Comparison of ENCODE assay signal across 8 cellular contexts in the genomic region with DNA sequence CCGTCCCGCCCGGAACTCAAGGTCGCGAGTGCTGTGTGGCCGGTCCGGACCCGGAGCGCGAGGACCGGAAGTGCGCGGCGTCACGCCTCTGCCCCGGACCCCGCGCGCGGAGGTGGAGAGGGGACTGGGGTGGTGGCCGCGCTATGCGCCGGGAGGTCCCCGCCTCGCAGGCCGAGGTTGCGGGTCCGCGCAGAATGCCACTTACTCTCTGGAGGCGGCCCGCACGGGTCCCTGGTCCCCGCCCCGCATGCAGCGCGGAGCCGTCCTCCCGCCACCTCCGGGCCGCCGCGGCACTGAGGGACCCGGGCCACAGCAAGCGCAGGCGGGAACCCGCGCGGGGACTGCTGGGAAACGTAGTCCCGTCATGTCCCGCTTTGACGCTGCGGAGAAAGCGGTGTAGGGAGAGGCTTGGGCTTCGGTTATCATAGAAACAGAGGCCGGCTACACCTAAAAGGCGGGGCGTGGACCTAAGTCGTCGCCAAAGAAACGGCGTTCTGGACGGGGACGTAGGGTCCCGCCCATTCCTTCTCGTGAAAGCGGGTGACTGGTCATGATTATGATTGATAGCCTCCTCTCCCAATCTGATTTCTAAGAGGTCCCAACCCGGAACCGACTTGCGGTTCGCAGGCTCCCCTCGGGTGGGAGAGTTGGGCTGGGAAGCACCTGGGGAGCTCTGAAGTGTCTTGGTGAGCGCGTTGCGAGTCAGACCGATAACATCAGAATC. TPM values are rescaled to one million over a fixed set of nuclear protein-coding genes. Genes with fewer than 3 reads are reported as not detected.
DNase-seq lines count a peak whose midpoint lies in the region; ATAC-seq lines count a peak whose summit lies in the region.

ZNF837 (minus strand) TSS at position 295 of the 724 bp plus-strand sequence. CDS start 11,698 bp downstream, outside the sequence.

- DNase-seq in COR-L47 (lab: John Stamatoyannopoulos, UW), result peak; percentile 100
- peak; percentile 100 for DNase-seq in HT1080 (ENCODE audit: low read depth)
- DNase-seq in NOMO-1 (lab: John Stamatoyannopoulos, UW; ENCODE audit: unreplicated experiment in 2 of 2), result peak; percentile 97 to 100
- peak; percentile 87 to 89 (median 88) for DNase-seq in activated CD8-positive, alpha-beta memory T cell treated with anti-CD3 and anti-CD28 coated beads for 48 hours (ENCODE audit: low read depth in 2 of 3, low spot score in 2 of 3)
- peak; percentile 98 to 99 (median 98) for DNase-seq in effector memory CD4-positive, alpha-beta T cell
- peak; percentile 100 for DNase-seq in lung microvascular endothelial cell (ENCODE audit: low read depth in 2 of 2)
- DNase-seq in stimulated activated CD4-positive, alpha-beta T cell treated with anti-CD3 and anti-CD28 coated beads, TNF-alpha, amount 100 ng/mL, for 4 hours (ENCODE audit: low read depth in 3 of 3), result peak; percentile 92 to 94 (median 92)

- no peaks in the 10 kb centered on the region for H3K27me3 ChIP-seq in effector memory CD4-positive, alpha-beta T cell (replicated peaks; ENCODE audit: control insufficient read depth, insufficient read depth, low read length, poor library complexity, severe bottlenecking)

- H3K9me3 ChIP-seq in effector memory CD4-positive, alpha-beta T cell (ENCODE audit: control insufficient read depth, low read length), result no peaks in the 10 kb centered on the region

- peaks cover 22% of the 10 kb centered on the region for H3K4me1 ChIP-seq in effector memory CD4-positive, alpha-beta T cell (ENCODE audit: control insufficient read depth, insufficient read depth, low read length, poor library complexity, severe bottlenecking)

- peak within 1 kb of the TSS; percentile 93 for H3K27ac ChIP-seq in effector memory CD4-positive, alpha-beta T cell (ENCODE audit: insufficient read depth, low read length, poor library complexity, severe bottlenecking)

- H3K4me3 ChIP-seq in effector memory CD4-positive, alpha-beta T cell (ENCODE audit: insufficient read depth, low read depth, low read length, poor library complexity, severe bottlenecking), result peak within 1 kb of the TSS; percentile 74

- H3K36me3 ChIP-seq in effector memory CD4-positive, alpha-beta T cell (ENCODE audit: control insufficient read depth, insufficient read depth, low read length), result no peaks in the 10 kb centered on the region

- peak; percentile 68 for ATAC-seq in GM21367 (IDR thresholded peaks at IDR 0.05; ENCODE audit: unreplicated experiment)

RNA-seq across cellular contexts. Expression of gene ZNF837, which starts in this region (rescaled TPM):
- total RNA-seq in HT1080 (2014; rRNA removed; shearing (Covaris generic)), result 0.08 and 1.4 TPM in 2 replicates
- polyA plus RNA-seq in HT1080 (2015; cell fraction: cytosol; rRNA removed), result 0.90 and 1.5 TPM in 2 replicates
- polyA plus RNA-seq in HT1080 (2015; cell fraction: nucleus; rRNA removed), result 1.1 and 1.2 TPM in 2 replicates
- total RNA-seq in lung microvascular endothelial cell, result 0.87 and 1.6 TPM in 2 replicates

Comparison
In these comparisons a context has a peak if more than half of its experiments do, and no peak if none do; other contexts are left out.
1. Peak in every context shown above with its lines: DNase-seq, ATAC-seq, H3K4me3 ChIP-seq and H3K27ac ChIP-seq.